In genomic region chr16:7644171-7644570, GRCh38 we compare ENCODE assay signal across 31 cellular contexts.
"Had no signal": no experiment of that assay in that cellular context is flagged by ENCODE, and none has a peak within 500 bp of the region (broad histone marks: within the 10 kb centered on the region; RNA-seq: fewer than 3 reads in every experiment).

No MANE protein-coding gene starts in this region.

- H3K36me3 ChIP-seq: adrenal gland, brain microvascular endothelial cell, breast epithelium had no signal

- H3K4me3 ChIP-seq: adrenal gland, body of pancreas, breast epithelium had no signal

- H3K4me1 ChIP-seq: adrenal gland, body of pancreas, breast epithelium had no signal

- H3K27ac ChIP-seq: adrenal gland, body of pancreas, brain microvascular endothelial cell, breast epithelium, VCaP had no signal

- H3K27me3 ChIP-seq: adrenal gland, body of pancreas, brain microvascular endothelial cell had no signal

- ATAC-seq: activated CD8-positive, alpha-beta T cell treated with anti-CD3 and anti-CD28 coated beads for 36 hours; activated naive CD4-positive, alpha-beta T cell treated with anti-CD3 and anti-CD28 coated beads, Interleukin-2, amount 50 U/mL, for 72 hours; activated T-cell treated with anti-CD3 and anti-CD28 coated beads, Interleukin-2, amount 50 U/mL, for 4 hours; activated T-cell treated with anti-CD3 and anti-CD28 coated beads, Interleukin-2, amount 50 U/mL, for 72 hours; activated T-helper 17 cell treated with anti-CD3 and anti-CD28 coated beads, Interleukin-2, amount 50 U/mL, for 72 hours; body of pancreas had no signal

- DNase-seq: activated B cell treated with CpG ODN at 0.5 μM for 24 hours; activated CD4-positive, alpha-beta memory T cell treated with anti-CD3 and anti-CD28 coated beads for 36 hours; activated CD4-positive, alpha-beta T cell treated with anti-CD3 and anti-CD28 coated beads for 4 hours; activated CD4-positive, alpha-beta T cell treated with anti-CD3 and anti-CD28 coated beads, Interleukin-2, amount 10 ng/mL, durations not matched to agents 24 days and 14 days; activated CD4-positive, alpha-beta T cell treated with anti-CD3 and anti-CD28 coated beads, Interleukin-2, amount 50 U/mL, for 1 hour; activated CD4-positive, alpha-beta T cell treated with anti-CD3 and anti-CD28 coated beads, Interleukin-2, amount 50 U/mL, for 4 hours; activated CD4-positive, CD25-positive, alpha-beta regulatory T cell treated with anti-CD3 and anti-CD28 coated beads, Interleukin-2, amount 50 U/mL, for 72 hours; activated CD8-positive, alpha-beta memory T cell treated with anti-CD3 and anti-CD28 coated beads, Interleukin-2, amount 50 U/mL, for 4 hours; activated CD8-positive, alpha-beta T cell treated with anti-CD3 and anti-CD28 coated beads for 36 hours; activated effector memory CD4-positive, alpha-beta T cell treated with anti-CD3 and anti-CD28 coated beads, Interleukin-2, amount 50 U/mL, for 16 hours; activated gamma-delta T cell treated with Interleukin-2 at 50 U/mL for 16 hours; activated naive CD4-positive, alpha-beta T cell; activated naive CD4-positive, alpha-beta T cell treated with anti-CD3 and anti-CD28 coated beads for 36 hours; activated naive CD4-positive, alpha-beta T cell treated with anti-CD3 and anti-CD28 coated beads, Interleukin-2, amount 50 U/mL, for 16 hours; activated naive CD8-positive, alpha-beta T cell treated with anti-CD3 and anti-CD28 coated beads for 36 hours; activated T-cell treated with anti-CD3 and anti-CD28 coated beads for 4 hours; activated T-cell treated with anti-CD3 and anti-CD28 coated beads, Interleukin-2, amount 50 U/mL, for 1 hour; activated T-cell treated with anti-CD3 and anti-CD28 coated beads, Interleukin-2, amount 50 U/mL, for 4 hours; activated T-cell treated with anti-CD3 and anti-CD28 coated beads, Interleukin-2, amount 50 U/mL, for 72 hours; adrenal gland; amniotic stem cell; aorta; body of pancreas; brain microvascular endothelial cell; central memory CD4-positive, alpha-beta T cell; T-helper 2 cell; T-helper 9 cell had no signal
